ENCODE assay signal across 22 cellular contexts in genomic region chr15:72166716-72167417, GRCh38. TPM values are rescaled to one million over a fixed set of nuclear protein-coding genes. Genes with fewer than 3 reads are reported as not detected.
DNase-seq lines count a peak whose midpoint lies in the region; ATAC-seq and TF ChIP-seq lines count a peak whose summit lies in the region.
"Had no signal": no experiment of that assay in that cellular context is flagged by ENCODE, and none has a peak within 500 bp of the region (broad histone marks: within the 10 kb centered on the region; RNA-seq: fewer than 3 reads in every experiment).

No MANE protein-coding gene starts in this region.

- H3K27me3 Mint-ChIP-seq in activated CD8-positive, alpha-beta T cell treated with anti-CD3 and anti-CD28 coated beads, Interleukin-2, amount 10 ng/mL, durations not matched to agents 7 days and 5 days (ENCODE audit: low read depth), result peaks cover 5% of the 10 kb centered on the region
- H3K27me3 Mint-ChIP-seq in activated CD8-positive, alpha-beta T cell treated with anti-CD3 and anti-CD28 coated beads for 36 hours, result no peaks in the 10 kb centered on the region
- H3K27me3 Mint-ChIP-seq in type B pancreatic cell (no peaks in the 10 kb centered on the region), glutamatergic neuron (ENCODE audit: unreplicated experiment) (peaks cover 4% of the 10 kb centered on the region)

- H3K27ac ChIP-seq in PC-9, result peak overlapping the region; percentile 96
- no peak overlapping the region for H3K27ac ChIP-seq in neuronal stem cell (replicated peaks; ENCODE audit: low read length)
- H3K27ac ChIP-seq: 22Rv1, A549, BLaER1, HL-60 had no signal

- intact Hi-C loops in activated CD8-positive, alpha-beta T cell treated with anti-CD3 and anti-CD28 coated beads for 36 hours (cut with micrococcal nuclease), result no loop called here
- intact Hi-C loops in PC-9 (cut with micrococcal nuclease; ENCODE audit: unreplicated experiment), result no loop called here

- H3F3A ChIP-seq in PC-9 (ENCODE audit: insufficient read depth, low read depth), result peaks cover 41% of the 10 kb centered on the region

- no peak for DNase-seq in activated CD8-positive, alpha-beta T cell treated with anti-CD3 and anti-CD28 coated beads, Interleukin-2, amount 10 ng/mL, durations not matched to agents 7 days and 5 days
- DNase-seq in activated CD8-positive, alpha-beta T cell treated with anti-CD3 and anti-CD28 coated beads for 36 hours, result no peak
- DNase-seq in PC-9 (no peak), neuronal stem cell (ENCODE audit: low spot score) (no peak), type B pancreatic cell (ENCODE audit: extremely low spot score, unreplicated experiment) (no peak), glutamatergic neuron (no peak), GM19238 (ENCODE audit: insufficient read length, low spot score) (no peak)
- no peak for DNase-seq in stimulated activated CD4-positive, alpha-beta T cell treated with anti-CD3 and anti-CD28 coated beads, Interleukin-2, amount 100 ng/mL, for 48 hours
- DNase-seq: CD4-positive, alpha-beta memory T cell; DMS79 treated with DMSO at 0.1 percent for 48 hours; GF-D8; IMR-90 had no signal

- CTCF ChIA-PET in activated CD8-positive, alpha-beta T cell treated with anti-CD3 and anti-CD28 coated beads, Interleukin-2, amount 10 ng/mL, durations not matched to agents 7 days and 5 days (lab: Charles Lee), result interaction anchor here (0.8 to 2.7 kb wide), 2 partner anchors 10 to 13 kb away, joined by 3 to 16 read pairs; no protein-coding TSS in a partner anchor
- CTCF ChIA-PET in activated CD8-positive, alpha-beta T cell treated with anti-CD3 and anti-CD28 coated beads for 36 hours (lab: Charles Lee), result interaction anchor here (2.2 kb wide), 1 partner anchor 11 kb away, joined by 13 read pairs; no protein-coding TSS in a partner anchor
- CTCF ChIA-PET in PC-9 (lab: Charles Lee), result no interaction called here

- no peaks in the 10 kb centered on the region for H3K9me3 Mint-ChIP-seq in activated CD8-positive, alpha-beta T cell treated with anti-CD3 and anti-CD28 coated beads, Interleukin-2, amount 10 ng/mL, durations not matched to agents 7 days and 5 days (ENCODE audit: insufficient read depth)
- H3K9me3 Mint-ChIP-seq in activated CD8-positive, alpha-beta T cell treated with anti-CD3 and anti-CD28 coated beads for 36 hours, result no peaks in the 10 kb centered on the region
- H3K9me3 Mint-ChIP-seq in type B pancreatic cell, result no peaks in the 10 kb centered on the region
- no peaks in the 10 kb centered on the region for H3K9me3 Mint-ChIP-seq in glutamatergic neuron (ENCODE audit: unreplicated experiment)
- H3K9me3 Mint-ChIP-seq: CD4-positive, alpha-beta memory T cell; GM23338 had no signal

- H3K4me1 Mint-ChIP-seq in activated CD8-positive, alpha-beta T cell treated with anti-CD3 and anti-CD28 coated beads, Interleukin-2, amount 10 ng/mL, durations not matched to agents 7 days and 5 days (ENCODE audit: low read depth), result peaks cover 27% of the 10 kb centered on the region
- H3K4me1 Mint-ChIP-seq in activated CD8-positive, alpha-beta T cell treated with anti-CD3 and anti-CD28 coated beads for 36 hours (ENCODE audit: low read depth), result peaks cover 6% of the 10 kb centered on the region
- H3K4me1 Mint-ChIP-seq in type B pancreatic cell (ENCODE audit: unreplicated experiment) (peaks cover 12% of the 10 kb centered on the region), glutamatergic neuron (ENCODE audit: low read depth, unreplicated experiment) (no peaks in the 10 kb centered on the region)
- H3K4me1 Mint-ChIP-seq: CD14-positive monocyte had no signal

- H2AK5ac ChIP-seq in neuronal stem cell (ENCODE audit: low read depth, low read length), result peak overlapping the region; percentile 26

- POLR2A ChIA-PET in activated CD8-positive, alpha-beta T cell treated with anti-CD3 and anti-CD28 coated beads, Interleukin-2, amount 10 ng/mL, durations not matched to agents 7 days and 5 days (lab: Charles Lee), result no interaction called here
- POLR2A ChIA-PET in activated CD8-positive, alpha-beta T cell treated with anti-CD3 and anti-CD28 coated beads for 36 hours (lab: Charles Lee), result no interaction called here
- POLR2A ChIA-PET in PC-9 (lab: Charles Lee; ENCODE audit: unreplicated experiment), result no interaction called here

- H4K8ac ChIP-seq in neuronal stem cell (ENCODE audit: low read depth, low read length), result no peak overlapping the region

- H2BK5ac ChIP-seq in neuronal stem cell (ENCODE audit: low read length), result no peak overlapping the region

- no CpG with 5 or more reads among the region's 5 CpGs for WGBS in neuronal stem cell (ENCODE audit: extremely low coverage in 2 of 2, insufficient read length in 2 of 2, insufficient replicate concordance in 1 of 2), 2 donors

- peak overlapping the region; percentile 30 for H3K18ac ChIP-seq in neuronal stem cell (ENCODE audit: low read length)

- H3K4me1 ChIP-seq in PC-9 (replicated peaks; ENCODE audit: insufficient read depth) (peaks cover 51% of the 10 kb centered on the region), neuronal stem cell (ENCODE audit: control insufficient read depth in 2 of 2, insufficient read depth in 1 of 2, low read depth in 1 of 2, low read length in 2 of 2) (peaks cover 4 to 11% of the 10 kb centered on the region in 2 donors)

- H3K36me3 ChIP-seq in PC-9 (ENCODE audit: low read depth) (peaks cover 22% of the 10 kb centered on the region), neuronal stem cell (replicated peaks in 1 of 2; ENCODE audit: control insufficient read depth in 2 of 2, insufficient read depth in 2 of 2, low read length in 2 of 2) (no peaks in the 10 kb centered on the region)
- H3K36me3 ChIP-seq: BLaER1 had no signal

- H3K9ac ChIP-seq in neuronal stem cell (ENCODE audit: low read depth, low read length, poor library complexity), result no peak overlapping the region
- H3K9ac ChIP-seq: BLaER1 had no signal

- H3K14ac ChIP-seq in neuronal stem cell (ENCODE audit: low read length), result no peak overlapping the region

- H3K4me3 Mint-ChIP-seq in activated CD8-positive, alpha-beta T cell treated with anti-CD3 and anti-CD28 coated beads, Interleukin-2, amount 10 ng/mL, durations not matched to agents 7 days and 5 days, result no peak overlapping the region
- no peak overlapping the region for H3K4me3 Mint-ChIP-seq in activated CD8-positive, alpha-beta T cell treated with anti-CD3 and anti-CD28 coated beads for 36 hours
- H3K4me3 Mint-ChIP-seq in type B pancreatic cell (no peak overlapping the region), glutamatergic neuron (ENCODE audit: unreplicated experiment) (no peak overlapping the region)
- H3K4me3 Mint-ChIP-seq: CD14-positive monocyte; CD4-positive, alpha-beta memory T cell; GM23338 had no signal

- ATAC-seq in activated CD8-positive, alpha-beta T cell treated with anti-CD3 and anti-CD28 coated beads, Interleukin-2, amount 10 ng/mL, durations not matched to agents 7 days and 5 days, result no peak
- ATAC-seq in activated CD8-positive, alpha-beta T cell treated with anti-CD3 and anti-CD28 coated beads for 36 hours, result no peak
- ATAC-seq: A549, GM12878, GM23338, HCT116, K562 had no signal

- H2BK12ac ChIP-seq in neuronal stem cell (ENCODE audit: low read length), result no peak overlapping the region

- BruUV-seq in PC-9 (replicated peaks; lab: Mats Ljungman, UMichigan), result no TSS peak

- TF ChIP-seq CTCF in activated CD8-positive, alpha-beta T cell treated with anti-CD3 and anti-CD28 coated beads for 36 hours (IDR thresholded peaks at IDR 0.05), result no peak
- no peak for TF ChIP-seq CTCF in PC-9 (conservative IDR thresholded peaks at IDR 0.05)
- TF ChIP-seq CTCF in type B pancreatic cell (conservative IDR thresholded peaks at IDR 0.05), result no peak
- no peak for TF ChIP-seq CTCF in glutamatergic neuron (IDR thresholded peaks at IDR 0.05; ENCODE audit: partially characterized antibody, unreplicated experiment)

- H3K27me3 ChIP-seq in PC-9 (ENCODE audit: insufficient read depth, low read depth), result no peaks in the 10 kb centered on the region
- H3K27me3 ChIP-seq in neuronal stem cell (ENCODE audit: control insufficient read depth in 3 of 3, insufficient read depth in 3 of 3, low read depth in 1 of 3, low read length in 3 of 3), result peaks cover 0 to 9% (median 0%) of the 10 kb centered on the region in 3 experiments
- H3K27me3 ChIP-seq: BLaER1 had no signal

- H4K91ac ChIP-seq in neuronal stem cell (ENCODE audit: low read depth, low read length, poor library complexity), result no peak overlapping the region

- H3K4me2 ChIP-seq in PC-9 (peak overlapping the region; percentile 99), neuronal stem cell (ENCODE audit: insufficient read depth, low read length, poor library complexity, severe bottlenecking) (no peak overlapping the region)
- H3K4me2 ChIP-seq: A549, BLaER1, GM23338 had no signal

- no peak overlapping the region for H3K23ac ChIP-seq in neuronal stem cell (ENCODE audit: low read depth, low read length, poor library complexity)

- no peaks in the 10 kb centered on the region for H3K79me1 ChIP-seq in neuronal stem cell (ENCODE audit: low read depth, low read length)

- peaks cover 31% of the 10 kb centered on the region for H3K79me2 ChIP-seq in PC-9 (ENCODE audit: low read depth)

- H3K27ac Mint-ChIP-seq in activated CD8-positive, alpha-beta T cell treated with anti-CD3 and anti-CD28 coated beads, Interleukin-2, amount 10 ng/mL, durations not matched to agents 7 days and 5 days, result peak overlapping the region; percentile 44
- no peak overlapping the region for H3K27ac Mint-ChIP-seq in activated CD8-positive, alpha-beta T cell treated with anti-CD3 and anti-CD28 coated beads for 36 hours
- H3K27ac Mint-ChIP-seq in type B pancreatic cell (peak overlapping the region; percentile 92), glutamatergic neuron (ENCODE audit: unreplicated experiment) (no peak overlapping the region)
- H3K27ac Mint-ChIP-seq: GM23338 had no signal

- H2BK120ac ChIP-seq in neuronal stem cell (ENCODE audit: low read depth, low read length), result no peak overlapping the region

- no peaks in the 10 kb centered on the region for H4K20me1 ChIP-seq in PC-9 (ENCODE audit: insufficient read depth)
- H4K20me1 ChIP-seq: BLaER1 had no signal

- H2AFZ ChIP-seq in PC-9 (no peak overlapping the region), neuronal stem cell (ENCODE audit: low read length) (no peak overlapping the region)
- H2AFZ ChIP-seq: GM23338 had no signal

- H3K36me3 Mint-ChIP-seq in activated CD8-positive, alpha-beta T cell treated with anti-CD3 and anti-CD28 coated beads, Interleukin-2, amount 10 ng/mL, durations not matched to agents 7 days and 5 days (ENCODE audit: low read depth), result no peaks in the 10 kb centered on the region
- H3K36me3 Mint-ChIP-seq in activated CD8-positive, alpha-beta T cell treated with anti-CD3 and anti-CD28 coated beads for 36 hours (ENCODE audit: low read depth), result no peaks in the 10 kb centered on the region
- H3K36me3 Mint-ChIP-seq in type B pancreatic cell, result no peaks in the 10 kb centered on the region
- H3K36me3 Mint-ChIP-seq in glutamatergic neuron (ENCODE audit: unreplicated experiment), result no peaks in the 10 kb centered on the region
- H3K36me3 Mint-ChIP-seq: CD14-positive monocyte; CD4-positive, alpha-beta memory T cell had no signal

- H3K9me2 ChIP-seq in PC-9 (ENCODE audit: insufficient read depth), result no peaks in the 10 kb centered on the region

- no peak overlapping the region for H3K4ac ChIP-seq in neuronal stem cell (ENCODE audit: low read length)

- H2BK15ac ChIP-seq in neuronal stem cell (ENCODE audit: low read length), result peak overlapping the region; percentile 22

- H3K9me3 ChIP-seq in PC-9 (ENCODE audit: insufficient read depth, low read depth), result no peaks in the 10 kb centered on the region
- no peaks in the 10 kb centered on the region for H3K9me3 ChIP-seq in neuronal stem cell (replicated peaks in 1 of 2; ENCODE audit: control insufficient read depth in 2 of 2, insufficient read depth in 1 of 2, low read depth in 1 of 2, low read length in 2 of 2)
- H3K9me3 ChIP-seq: A549, BLaER1 had no signal

- H3K4me3 ChIP-seq in PC-9, result peak overlapping the region; percentile 66; the same call in 1 of the 2 replicates
- H3K4me3 ChIP-seq in neuronal stem cell (ENCODE audit: low read length in 2 of 2), result no peak overlapping the region
- H3K4me3 ChIP-seq: A549, BLaER1, GM12878, GM23338, K562 had no signal

RNA-seq across cellular contexts. Expression of gene GRAMD2A, which starts 30.7 kb away (rescaled TPM):
- total RNA-seq in activated CD8-positive, alpha-beta T cell treated with anti-CD3 and anti-CD28 coated beads, Interleukin-2, amount 10 ng/mL, durations not matched to agents 7 days and 5 days, result under 1 TPM in 1 of 2 experiments, not detected in 1; 0.10 TPM
- total RNA-seq in activated CD8-positive, alpha-beta T cell treated with anti-CD3 and anti-CD28 coated beads for 36 hours, result not detected
- total RNA-seq in PC-9 (2021), result 48.5 and 60.2 TPM in 2 replicates
- polyA plus RNA-seq in neuronal stem cell (2013, experiment 1 of 2), result 0.38 TPM
- polyA plus RNA-seq in neuronal stem cell (2013, experiment 2 of 2), result 0.30 TPM
- 6.0 and 15.5 TPM in 2 replicates for total RNA-seq in type B pancreatic cell (ENCODE audit: low replicate concordance)
- not detected for total RNA-seq in glutamatergic neuron (ENCODE audit: unreplicated experiment)
- total RNA-seq: CD4-positive, alpha-beta memory T cell; GM12878; HT1080; K562 had no signal
- polyA plus RNA-seq: CD14-positive monocyte; CD4-positive, alpha-beta memory T cell had no signal

RNA-seq across cellular contexts. Expression of gene SENP8, which starts 48.7 kb away (rescaled TPM):
- 1 to 10 TPM; 1.3 to 1.6 TPM for total RNA-seq in activated CD8-positive, alpha-beta T cell treated with anti-CD3 and anti-CD28 coated beads, Interleukin-2, amount 10 ng/mL, durations not matched to agents 7 days and 5 days
- 1 to 10 TPM; 2.8 TPM for total RNA-seq in activated CD8-positive, alpha-beta T cell treated with anti-CD3 and anti-CD28 coated beads for 36 hours
- 1.9 and 3.8 TPM in 2 replicates for total RNA-seq in PC-9 (2021)
- polyA plus RNA-seq in neuronal stem cell (2013, experiment 1 of 2), result 5.2 TPM
- 5.2 TPM for polyA plus RNA-seq in neuronal stem cell (2013, experiment 2 of 2)
- total RNA-seq in type B pancreatic cell (ENCODE audit: low replicate concordance), result 4.9 and 6.1 TPM in 2 replicates
- total RNA-seq in glutamatergic neuron (ENCODE audit: unreplicated experiment), result 6.3 TPM

RNA-seq across cellular contexts. Expression of gene MYO9A, which starts 48.9 kb away (rescaled TPM):
- 10 to 100 TPM; 19.0 to 21.3 TPM for total RNA-seq in activated CD8-positive, alpha-beta T cell treated with anti-CD3 and anti-CD28 coated beads, Interleukin-2, amount 10 ng/mL, durations not matched to agents 7 days and 5 days
- 10 to 100 TPM; 16.8 to 18.7 TPM for total RNA-seq in activated CD8-positive, alpha-beta T cell treated with anti-CD3 and anti-CD28 coated beads for 36 hours
- total RNA-seq in PC-9 (2021) (34.0 and 37.3 TPM in 2 replicates), type B pancreatic cell (ENCODE audit: low replicate concordance) (42.4 and 43.4 TPM in 2 replicates), glutamatergic neuron (ENCODE audit: unreplicated experiment) (111 TPM)
- 6.2 TPM for polyA plus RNA-seq in neuronal stem cell (2013, experiment 1 of 2)
- polyA plus RNA-seq in neuronal stem cell (2013, experiment 2 of 2), result 6.3 TPM

Comparison
In these comparisons a context has a peak if more than half of its experiments do, and no peak if none do; other contexts are left out.
1. H3K27ac Mint-ChIP-seq: peak in activated CD8-positive, alpha-beta T cell treated with anti-CD3 and anti-CD28 coated beads, Interleukin-2, amount 10 ng/mL, durations not matched to agents 7 days and 5 days (single experiment) and type B pancreatic cell (single experiment); none in activated CD8-positive, alpha-beta T cell treated with anti-CD3 and anti-CD28 coated beads for 36 hours (single experiment) and glutamatergic neuron (single experiment).